24 cellular contexts compared by ENCODE assay signal in genomic region chr14:69797573-69798338, GRCh38. TPM values are rescaled to one million over a fixed set of nuclear protein-coding genes. Genes with fewer than 3 reads are reported as not detected.
"Had no signal": no experiment of that assay in that cellular context is flagged by ENCODE, and none has a peak within 500 bp of the region (broad histone marks: within the 10 kb centered on the region; RNA-seq: fewer than 3 reads in every experiment).

No MANE protein-coding gene starts in this region.

- H3K27ac Mint-ChIP-seq: activated CD4-positive, alpha-beta T cell treated with anti-CD3 and anti-CD28 coated beads, Interleukin-2, amount 10 ng/mL, durations not matched to agents 7 days and 5 days; activated CD8-positive, alpha-beta T cell treated with anti-CD3 and anti-CD28 coated beads, Interleukin-2, amount 10 ng/mL, durations not matched to agents 7 days and 5 days; activated T-cell treated with anti-CD3 and anti-CD28 coated beads, Interleukin-2, amount 50 U/mL, for 24 hours; activated T-helper 2 cell treated with anti-CD3 and anti-CD28 coated beads, Interferon-gamma antibody, Interleukin-2, Interleukin-4, amounts not matched to agents 10 μg/mL and 5 μg/mL and 100 μg/mL, durations not matched to agents 14 hours and 24 hours and 36 hours; nephron had no signal

- FAIRE-seq: islet of Langerhans had no signal

- H3K4me3 Mint-ChIP-seq: activated CD4-positive, alpha-beta T cell treated with anti-CD3 and anti-CD28 coated beads, Interleukin-2, amount 10 ng/mL, durations not matched to agents 7 days and 5 days; activated CD8-positive, alpha-beta T cell treated with anti-CD3 and anti-CD28 coated beads, Interleukin-2, amount 10 ng/mL, durations not matched to agents 7 days and 5 days; activated naive CD8-positive, alpha-beta T cell treated with anti-CD3 and anti-CD28 coated beads, Interleukin-2, amount 10 ng/mL, durations not matched to agents 7 days and 5 days; activated T-cell treated with anti-CD3 and anti-CD28 coated beads, Interleukin-2, amount 50 U/mL, for 24 hours; effector memory CD8-positive, alpha-beta T cell; nephron had no signal

- H3K36me3 ChIP-seq: tibial nerve, vagina had no signal

- DNase-seq: activated CD4-positive, alpha-beta T cell treated with anti-CD3 and anti-CD28 coated beads, Interleukin-2, amount 10 ng/mL, durations not matched to agents 7 days and 5 days; activated CD8-positive, alpha-beta T cell treated with anti-CD3 and anti-CD28 coated beads, Interleukin-2, amount 10 ng/mL, durations not matched to agents 7 days and 5 days; activated naive CD4-positive, alpha-beta T cell treated with Interleukin-2 at 50 U/mL for 16 hours; activated naive CD8-positive, alpha-beta T cell treated with anti-CD3 and anti-CD28 coated beads, Interleukin-2, amount 10 ng/mL, durations not matched to agents 7 days and 5 days; activated T-cell treated with anti-CD3 and anti-CD28 coated beads, Interleukin-2, amount 50 U/mL, for 24 hours; amygdala; effector memory CD8-positive, alpha-beta T cell; foreskin keratinocyte; hippocampal formation; left ventricle myocardium superior; mesendoderm; occipital lobe; posterior cingulate gyrus; stimulated activated CD8-positive, alpha-beta memory T cell treated with anti-CD3 and anti-CD28 coated beads, Interleukin-4, amount 100 ng/mL, for 48 hours; stimulated activated naive CD4-positive, alpha-beta T cell treated with Interleukin-2 at 50 U/mL for 16 hours had no signal

- H3K4me1 ChIP-seq: foreskin keratinocyte, tibial nerve, vagina had no signal

- H3K27me3 ChIP-seq: foreskin keratinocyte, tibial nerve, vagina had no signal

- ATAC-seq: activated CD8-positive, alpha-beta T cell treated with anti-CD3 and anti-CD28 coated beads, Interleukin-2, amount 10 ng/mL, durations not matched to agents 7 days and 5 days; effector memory CD8-positive, alpha-beta T cell; foreskin keratinocyte had no signal

- H3K4me1 Mint-ChIP-seq: activated CD4-positive, alpha-beta T cell treated with anti-CD3 and anti-CD28 coated beads, Interleukin-2, amount 10 ng/mL, durations not matched to agents 7 days and 5 days; activated naive CD8-positive, alpha-beta T cell treated with anti-CD3 and anti-CD28 coated beads, Interleukin-2, amount 10 ng/mL, durations not matched to agents 7 days and 5 days; nephron had no signal

- H3K36me3 Mint-ChIP-seq: activated naive CD8-positive, alpha-beta T cell treated with anti-CD3 and anti-CD28 coated beads, Interleukin-2, amount 10 ng/mL, durations not matched to agents 7 days and 5 days had no signal

- H3K27me3 Mint-ChIP-seq: activated T-cell treated with anti-CD3 and anti-CD28 coated beads, Interleukin-2, amount 50 U/mL, for 24 hours had no signal

- H3K27ac ChIP-seq: foreskin keratinocyte, tibial nerve, vagina had no signal

- H3K4me3 ChIP-seq: tibial nerve, vagina had no signal

- H3K9me3 ChIP-seq: vagina had no signal

- H3K9me3 Mint-ChIP-seq: activated T-helper 2 cell treated with anti-CD3 and anti-CD28 coated beads, Interferon-gamma antibody, Interleukin-2, Interleukin-4, amounts not matched to agents 10 μg/mL and 5 μg/mL and 100 μg/mL, durations not matched to agents 14 hours and 24 hours and 36 hours; effector memory CD8-positive, alpha-beta T cell; nephron had no signal

RNA-seq across cellular contexts. Expression of gene SLC10A1, which starts 0.7 kb away (rescaled TPM):
- total RNA-seq: activated CD4-positive, alpha-beta T cell treated with anti-CD3 and anti-CD28 coated beads, Interleukin-2, amount 10 ng/mL, durations not matched to agents 7 days and 5 days; activated CD8-positive, alpha-beta T cell treated with anti-CD3 and anti-CD28 coated beads, Interleukin-2, amount 10 ng/mL, durations not matched to agents 7 days and 5 days; activated naive CD8-positive, alpha-beta T cell treated with anti-CD3 and anti-CD28 coated beads, Interleukin-2, amount 10 ng/mL, durations not matched to agents 7 days and 5 days; activated T-helper 2 cell treated with anti-CD3 and anti-CD28 coated beads, Interferon-gamma antibody, Interleukin-2, Interleukin-4, amounts not matched to agents 10 μg/mL and 5 μg/mL and 100 μg/mL, durations not matched to agents 14 hours and 24 hours and 36 hours; cardiac septum; dermis microvascular lymphatic vessel endothelial cell; fibroblast of lung; foreskin keratinocyte; left ventricle myocardium superior; occipital lobe; renal cortical epithelial cell; tibial nerve; vagina had no signal
- polyA plus RNA-seq: fibroblast of lung, foreskin keratinocyte had no signal
